Comparison of ENCODE assay signal across 8 cellular contexts in genomic region chr9:75083188-75083976, GRCh38. TPM values are rescaled to one million over a fixed set of nuclear protein-coding genes. Genes with fewer than 3 reads are reported as not detected.
DNase-seq lines count a peak whose midpoint lies in the region; ATAC-seq and TF ChIP-seq lines count a peak whose summit lies in the region.

No MANE protein-coding gene starts in this region.

- peaks cover 16% of the 10 kb centered on the region for H3K4me1 ChIP-seq in PC-9 (replicated peaks; ENCODE audit: insufficient read depth)

- no peak overlapping the region for H3K27ac ChIP-seq in PC-9

- no peak overlapping the region for H3K27ac Mint-ChIP-seq in WTC11

- H2AFZ ChIP-seq in PC-9 = no peak overlapping the region

- DNase-seq in G401 (ENCODE audit: low spot score) = peak; percentile 81
- DNase-seq in WTC11 (ENCODE audit: low spot score) = peak; percentile 56
- peak; percentile 71 for DNase-seq in globus pallidus (ENCODE audit: low spot score)
- no peak for DNase-seq in omental fat pad (ENCODE audit: low spot score)
- no peak for DNase-seq in PC-9
- DNase-seq in KBM-7 = no peak

- peak; percentile 42 for ATAC-seq in WTC11
- peak; percentile 15 for ATAC-seq in omental fat pad (ENCODE audit: low FRiP score)
- no peak for ATAC-seq in GM19023 (IDR thresholded peaks at IDR 0.05; ENCODE audit: unreplicated experiment)
- ATAC-seq in GM18868 (IDR thresholded peaks at IDR 0.05; ENCODE audit: unreplicated experiment) = no peak

- POLR2A ChIA-PET in WTC11 (lab: Charles Lee) (interaction anchor here (0.6 kb wide), 2 partner anchors 9 to 1076 kb away, joined by 3 to 5 read pairs; no protein-coding TSS in a partner anchor), PC-9 (lab: Charles Lee; ENCODE audit: unreplicated experiment) (interaction anchor here (0.6 kb wide), 1 partner anchor 55 kb away, joined by 3 read pairs; no protein-coding TSS in a partner anchor)

- no peak overlapping the region for H3K4me3 Mint-ChIP-seq in WTC11

- peaks cover 5% of the 10 kb centered on the region for H3K36me3 Mint-ChIP-seq in WTC11

- no peaks in the 10 kb centered on the region for H3K9me2 ChIP-seq in PC-9 (ENCODE audit: insufficient read depth)

- no peaks in the 10 kb centered on the region for H3K36me3 ChIP-seq in PC-9 (ENCODE audit: low read depth)

- no peaks in the 10 kb centered on the region for H3K27me3 Mint-ChIP-seq in WTC11 (ENCODE audit: low read depth)

- H3K4me2 ChIP-seq in PC-9 = no peak overlapping the region

- H3K27me3 ChIP-seq in PC-9 (ENCODE audit: insufficient read depth, low read depth) = no peaks in the 10 kb centered on the region

- peaks cover 10% of the 10 kb centered on the region; the same call in 1 of the 2 replicates for H3F3A ChIP-seq in PC-9 (ENCODE audit: insufficient read depth, low read depth)

- peaks cover 8% of the 10 kb centered on the region; the same call in 1 of the 2 replicates for H3K79me2 ChIP-seq in PC-9 (ENCODE audit: low read depth)

- CTCF ChIA-PET in WTC11 (lab: Charles Lee) (interaction anchor here (1.2 to 2.1 kb wide), 3 partner anchors 55 to 310 kb away, joined by 3 to 8 read pairs (median 6); partner anchors contain the start of gene CARNMT1), PC-9 (lab: Charles Lee) (interaction anchor here (0.6 kb wide), 1 partner anchor 29 kb away, joined by 5 read pairs; no protein-coding TSS in a partner anchor)

- in situ Hi-C loops in G401 (cut with HindIII; ENCODE audit: low sequenced_read_pairs) = no loop called here
- in situ Hi-C loops in KBM-7 (cut with MboI; ENCODE audit: low pct_unique_long_range_greater_than_20kb, low sequenced_read_pairs) = no loop called here

- peaks cover 43% of the 10 kb centered on the region for H3K4me1 Mint-ChIP-seq in WTC11

- intact Hi-C loops in PC-9 (cut with micrococcal nuclease; ENCODE audit: unreplicated experiment) = loop anchor here (10.0 kb wide), 1 partner anchor 1231 kb away; no protein-coding TSS in a partner anchor

- H3K9me3 ChIP-seq in PC-9 (ENCODE audit: insufficient read depth, low read depth) = no peaks in the 10 kb centered on the region

- H3K9me3 Mint-ChIP-seq in WTC11 = no peaks in the 10 kb centered on the region

- no peak for TF ChIP-seq CTCF in WTC11 (IDR thresholded peaks at IDR 0.05)
- TF ChIP-seq CTCF in omental fat pad (IDR thresholded peaks at IDR 0.05) = no peak
- TF ChIP-seq CTCF in PC-9 (conservative IDR thresholded peaks at IDR 0.05) = no peak

- H4K20me1 ChIP-seq in PC-9 (ENCODE audit: insufficient read depth) = no peaks in the 10 kb centered on the region

- H3K4me3 ChIP-seq in PC-9 = no peak overlapping the region

- BruUV-seq in PC-9 (replicated peaks; lab: Mats Ljungman, UMichigan) = no TSS peak

TF ChIP-seq in WTC11, 78 proteins besides CTCF, POLR2A, EP300 and RAD21:
- TF ChIP-seq ZNF138 (CRISPR knock-in tag; conservative IDR thresholded peaks at IDR 0.05) (no peak), GTF2I (CRISPR knock-in tag; conservative IDR thresholded peaks at IDR 0.05) (no peak), ELF4 (CRISPR knock-in tag; IDR thresholded peaks at IDR 0.05; ENCODE audit: low read depth) (no peak), RORB (CRISPR knock-in tag; IDR thresholded peaks at IDR 0.05) (no peak), ZNF416 (CRISPR knock-in tag; IDR thresholded peaks at IDR 0.05) (no peak), USF1 (CRISPR knock-in tag; IDR thresholded peaks at IDR 0.05) (peak; percentile 73), SP1 (CRISPR knock-in tag; conservative IDR thresholded peaks at IDR 0.05) (no peak), IRF1 (CRISPR knock-in tag; IDR thresholded peaks at IDR 0.05) (no peak), USF2 (CRISPR knock-in tag; IDR thresholded peaks at IDR 0.05) (peak; percentile 78), ZNF671 (CRISPR knock-in tag; IDR thresholded peaks at IDR 0.05) (no peak), ZNF532 (CRISPR knock-in tag; IDR thresholded peaks at IDR 0.05; ENCODE audit: borderline replicate concordance) (no peak), ZBTB21 (CRISPR knock-in tag; IDR thresholded peaks at IDR 0.05; ENCODE audit: borderline replicate concordance) (no peak), ATF3 (CRISPR knock-in tag; conservative IDR thresholded peaks at IDR 0.05) (no peak), HMGXB4 (CRISPR knock-in tag; IDR thresholded peaks at IDR 0.05) (no peak), NR2C2 (CRISPR knock-in tag; IDR thresholded peaks at IDR 0.05) (no peak), JUN (CRISPR knock-in tag; IDR thresholded peaks at IDR 0.05) (no peak)

RNA-seq across cellular contexts. Expression of gene NMRK1, which starts 4.6 kb away (rescaled TPM):
- 2.7 and 7.4 TPM in 2 replicates for total RNA-seq in G401 (2014; rRNA removed; shearing (Covaris generic))
- total RNA-seq in WTC11 (2021) (10.5 to 14.5 TPM (median 13.3 TPM) in 3 replicates), omental fat pad (10 to 100 TPM; 13.6 to 42.6 (median 24.0) TPM), PC-9 (2021) (35.4 and 36.2 TPM in 2 replicates)

RNA-seq across cellular contexts. Expression of gene OSTF1, which starts 4.9 kb away (rescaled TPM):
- 10.0 and 14.0 TPM in 2 replicates for total RNA-seq in G401 (2014; rRNA removed; shearing (Covaris generic))
- total RNA-seq in WTC11 (2021) (15.0 to 17.8 TPM (median 16.1 TPM) in 3 replicates), omental fat pad (10 to 100 TPM; 30.7 to 58.6 (median 37.3) TPM), PC-9 (2021) (42.0 and 58.4 TPM in 2 replicates)

RNA-seq across cellular contexts. Expression of gene CARNMT1, which starts 55.3 kb away (rescaled TPM):
- 27.7 and 60.4 TPM in 2 replicates for total RNA-seq in G401 (2014; rRNA removed; shearing (Covaris generic))
- total RNA-seq in WTC11 (2021) = 35.4 to 39.2 TPM (median 37.3 TPM) in 3 replicates
- total RNA-seq in omental fat pad = 10 to 100 TPM; 14.7 to 20.0 (median 19.4) TPM
- 20.5 and 21.5 TPM in 2 replicates for total RNA-seq in PC-9 (2021)

Comparison
In these comparisons a context has a peak if more than half of its experiments do, and no peak if none do; other contexts are left out.
1. DNase-seq: peak in G401 (single experiment), WTC11 (single experiment) and globus pallidus (single experiment); none in omental fat pad (single experiment), PC-9 (0 of 2) and KBM-7 (single experiment).
2. ATAC-seq: peak in WTC11 (single experiment) and omental fat pad (single experiment); none in GM19023 (single experiment) and GM18868 (single experiment).